In the genomic region with DNA sequence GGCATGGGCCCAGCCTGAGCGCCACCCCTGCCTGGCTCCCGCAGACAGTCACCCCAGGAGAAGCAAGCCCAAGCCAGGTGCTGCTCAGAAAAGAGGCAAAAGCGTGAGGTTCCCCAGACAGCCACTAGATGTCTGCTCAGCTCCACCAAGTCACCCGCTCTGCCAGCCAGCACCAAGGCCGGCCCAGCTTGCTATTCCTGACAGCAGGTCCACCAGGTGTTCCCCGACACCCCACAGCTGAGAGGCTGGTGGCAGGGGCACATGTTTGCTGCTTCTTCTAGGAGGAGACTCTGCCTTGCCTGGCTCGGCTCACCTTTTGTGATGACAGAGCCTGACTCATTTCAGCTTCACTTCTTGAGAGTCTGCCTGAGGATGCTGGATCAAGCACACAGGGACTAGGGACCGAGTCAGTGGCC, we compare ENCODE assay signal across 8 cellular contexts.
DNase-seq lines count a peak whose midpoint lies in the region; ATAC-seq and TF ChIP-seq lines count a peak whose summit lies in the region.

No MANE protein-coding gene starts in this region.

- no peaks in the 10 kb centered on the region for H3K4me1 ChIP-seq in CD8-positive, alpha-beta T cell (ENCODE audit: insufficient read depth, low read length)
- H3K4me1 ChIP-seq in osteoblast (ENCODE audit: insufficient read depth, low read length): no peaks in the 10 kb centered on the region

- H3K4me1 Mint-ChIP-seq in CD8-positive, alpha-beta T cell (ENCODE audit: low read depth): no peaks in the 10 kb centered on the region
- no peaks in the 10 kb centered on the region for H3K4me1 Mint-ChIP-seq in activated CD8-positive, alpha-beta T cell treated with anti-CD3 and anti-CD28 coated beads, Interleukin-2, amount 10 ng/mL, durations not matched to agents 7 days and 5 days (ENCODE audit: low read depth)

- no peaks in the 10 kb centered on the region for H3K27me3 Mint-ChIP-seq in CD8-positive, alpha-beta T cell (ENCODE audit: low read depth)
- H3K27me3 Mint-ChIP-seq in activated CD8-positive, alpha-beta T cell treated with anti-CD3 and anti-CD28 coated beads, Interleukin-2, amount 10 ng/mL, durations not matched to agents 7 days and 5 days (ENCODE audit: low read depth): no peaks in the 10 kb centered on the region

- TF ChIP-seq CTCF in CD8-positive, alpha-beta T cell (IDR thresholded peaks at IDR 0.05): no peak
- TF ChIP-seq CTCF in osteoblast (IDR thresholded peaks at IDR 0.05; ENCODE audit: extremely low read depth, low read depth, low read length): peak; percentile 66

- H3K27ac ChIP-seq in CD8-positive, alpha-beta T cell (ENCODE audit: low read depth, low read length): no peak overlapping the region
- no peak overlapping the region for H3K27ac ChIP-seq in osteoblast (ENCODE audit: low read depth, low read length)

- H3K79me2 ChIP-seq in osteoblast (ENCODE audit: insufficient read depth, low read length): no peaks in the 10 kb centered on the region

- CTCF ChIA-PET in CD8-positive, alpha-beta T cell (lab: Charles Lee): interaction anchor here (1.0 to 2.7 kb wide), 5 partner anchors 10 to 441 kb away, joined by 3 to 11 read pairs (median 6); no protein-coding TSS in a partner anchor
- CTCF ChIA-PET in activated CD8-positive, alpha-beta T cell treated with anti-CD3 and anti-CD28 coated beads, Interleukin-2, amount 10 ng/mL, durations not matched to agents 7 days and 5 days (lab: Charles Lee): interaction anchor here (0.9 to 2.5 kb wide), 4 partner anchors 9 to 440 kb away, joined by 3 to 19 read pairs (median 7); no protein-coding TSS in a partner anchor

- no peak overlapping the region for H3K4me3 Mint-ChIP-seq in CD8-positive, alpha-beta T cell
- H3K4me3 Mint-ChIP-seq in activated CD8-positive, alpha-beta T cell treated with anti-CD3 and anti-CD28 coated beads, Interleukin-2, amount 10 ng/mL, durations not matched to agents 7 days and 5 days: no peak overlapping the region

- no peaks in the 10 kb centered on the region for H3K36me3 ChIP-seq in CD8-positive, alpha-beta T cell (ENCODE audit: insufficient read depth, low read length)
- no peaks in the 10 kb centered on the region for H3K36me3 ChIP-seq in osteoblast (ENCODE audit: insufficient read depth, low read length)

- POLR2A ChIA-PET in CD8-positive, alpha-beta T cell (lab: Charles Lee): no interaction called here
- POLR2A ChIA-PET in activated CD8-positive, alpha-beta T cell treated with anti-CD3 and anti-CD28 coated beads, Interleukin-2, amount 10 ng/mL, durations not matched to agents 7 days and 5 days (lab: Charles Lee): no interaction called here

- no peak overlapping the region for H3K4me2 ChIP-seq in osteoblast (ENCODE audit: insufficient read depth, low read length)

- intact Hi-C loops in CD8-positive, alpha-beta T cell (cut with DNase I, micrococcal nuclease): loop anchor here (1.0 to 5.0 kb wide), 3 partner anchors 237 to 438 kb away; no protein-coding TSS in a partner anchor

- H3K36me3 Mint-ChIP-seq in CD8-positive, alpha-beta T cell: peaks cover 6% of the 10 kb centered on the region
- H3K36me3 Mint-ChIP-seq in activated CD8-positive, alpha-beta T cell treated with anti-CD3 and anti-CD28 coated beads, Interleukin-2, amount 10 ng/mL, durations not matched to agents 7 days and 5 days (ENCODE audit: low read depth): no peaks in the 10 kb centered on the region

- H4K20me1 ChIP-seq in osteoblast (ENCODE audit: insufficient read depth, low read length): no peaks in the 10 kb centered on the region

- peak in 5 of 7 experiments; percentile 16 to 56 (median 30) for DNase-seq in CD8-positive, alpha-beta T cell
- DNase-seq in NCI-H2227 (lab: John Stamatoyannopoulos, UW; ENCODE audit: unreplicated experiment) (peak; percentile 86), germinal center (ENCODE audit: low spot score) (peak; percentile 79), osteoblast (ENCODE audit: insufficient read length, low spot score, missing footprints) (peak; percentile 96), NOMO-1 treated with dmso at 0.1 percent for 144 hours (lab: John Stamatoyannopoulos, UW; ENCODE audit: unreplicated experiment) (no peak)
- peak; percentile 54 for DNase-seq in activated CD8-positive, alpha-beta T cell treated with anti-CD3 and anti-CD28 coated beads, Interleukin-2, amount 10 ng/mL, durations not matched to agents 7 days and 5 days

- H3K27me3 ChIP-seq in CD8-positive, alpha-beta T cell (ENCODE audit: insufficient read depth, low read length): no peaks in the 10 kb centered on the region
- H3K27me3 ChIP-seq in osteoblast (ENCODE audit: insufficient read depth, low read length): peaks cover 8% of the 10 kb centered on the region

- ATAC-seq in CD8-positive, alpha-beta T cell: peak; percentile 48
- ATAC-seq in GM18907 (IDR thresholded peaks at IDR 0.05; ENCODE audit: unreplicated experiment) (peak; percentile 82), HG03135 (IDR thresholded peaks at IDR 0.05; ENCODE audit: unreplicated experiment) (peak; percentile 89)
- ATAC-seq in activated CD8-positive, alpha-beta T cell treated with anti-CD3 and anti-CD28 coated beads, Interleukin-2, amount 10 ng/mL, durations not matched to agents 7 days and 5 days: peak; percentile 52

- no peaks in the 10 kb centered on the region for H3K9me3 Mint-ChIP-seq in CD8-positive, alpha-beta T cell
- no peaks in the 10 kb centered on the region for H3K9me3 Mint-ChIP-seq in activated CD8-positive, alpha-beta T cell treated with anti-CD3 and anti-CD28 coated beads, Interleukin-2, amount 10 ng/mL, durations not matched to agents 7 days and 5 days (ENCODE audit: insufficient read depth)

- no peak overlapping the region for H3K27ac Mint-ChIP-seq in CD8-positive, alpha-beta T cell
- no peak overlapping the region for H3K27ac Mint-ChIP-seq in activated CD8-positive, alpha-beta T cell treated with anti-CD3 and anti-CD28 coated beads, Interleukin-2, amount 10 ng/mL, durations not matched to agents 7 days and 5 days

- no peak overlapping the region for H3K4me3 ChIP-seq in CD8-positive, alpha-beta T cell (ENCODE audit: low read depth, low read length)
- no peak overlapping the region for H3K4me3 ChIP-seq in osteoblast (ENCODE audit: insufficient read depth, low read length)

- no peaks in the 10 kb centered on the region for H3K9me3 ChIP-seq in CD8-positive, alpha-beta T cell (ENCODE audit: low read length)
- H3K9me3 ChIP-seq in osteoblast (ENCODE audit: low read depth, low read length): no peaks in the 10 kb centered on the region

- H2AFZ ChIP-seq in osteoblast (ENCODE audit: low read length): no peak overlapping the region
